ENCODE assay signal across 8 cellular contexts in the genomic region with DNA sequence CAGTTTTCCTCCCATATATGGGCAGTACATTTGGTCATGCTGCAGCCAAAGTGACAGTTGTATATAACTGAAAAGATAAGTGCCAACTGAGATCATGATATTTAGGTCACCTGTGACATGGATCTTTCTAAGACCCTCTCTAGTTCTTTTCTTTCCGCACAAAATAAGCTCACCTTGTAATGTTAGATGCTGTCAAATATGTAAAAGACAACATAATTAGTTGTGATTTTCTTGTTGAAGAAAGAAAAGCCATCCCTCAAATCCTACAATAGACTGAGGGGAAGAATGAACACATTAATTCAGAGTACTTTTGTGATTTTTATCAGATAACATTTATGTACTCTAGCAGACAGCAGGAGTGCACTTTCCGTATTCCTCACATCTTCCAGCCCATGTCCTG. TPM values are rescaled to one million over a fixed set of nuclear protein-coding genes. Genes with fewer than 3 reads are reported as not detected.
"Had no signal": no experiment of that assay in that cellular context is flagged by ENCODE, and none has a peak within 500 bp of the region (broad histone marks: within the 10 kb centered on the region; RNA-seq: fewer than 3 reads in every experiment).

No MANE protein-coding gene starts in this region.

- H3K27ac ChIP-seq: HL-60 had no signal

- ATAC-seq: HepG2, K562 had no signal

- DNase-seq: IMR-90, KBM-7 had no signal

- H3K4me3 ChIP-seq: K562 had no signal

RNA-seq across cellular contexts. Expression of gene OVCH1, which starts 37.4 kb away (rescaled TPM):
- total RNA-seq: HepG2, HT-29, HT1080, K562 had no signal
- polyA plus RNA-seq: HepG2, IgD-negative memory B cell, K562 had no signal
